ENCODE assay signal across 17 cellular contexts in genomic region chr3:126537730-126538281, GRCh38. TPM values are rescaled to one million over a fixed set of nuclear protein-coding genes. Genes with fewer than 3 reads are reported as not detected.
DNase-seq lines count a peak whose midpoint lies in the region; ATAC-seq, FAIRE-seq and TF ChIP-seq lines count a peak whose summit lies in the region.
"Had no signal": no experiment of that assay in that cellular context is flagged by ENCODE, and none has a peak within 500 bp of the region (broad histone marks: within the 10 kb centered on the region; RNA-seq: fewer than 3 reads in every experiment).

No MANE protein-coding gene starts in this region.

- no TSS peak for BruUV-seq in K562 (replicated peaks; lab: Mats Ljungman, UMichigan)

- no peak overlapping the region; a peak in 1 of 4 replicates for H3K9ac ChIP-seq in K562 (ENCODE audit: insufficient read depth in 1 of 2, low read depth in 2 of 2, low read length in 2 of 2)

- H3K9me3 ChIP-seq in heart right ventricle = no peaks in the 10 kb centered on the region
- no peaks in the 10 kb centered on the region for H3K9me3 ChIP-seq in right atrium auricular region
- H3K9me3 ChIP-seq in K562 (replicated peaks; ENCODE audit: control insufficient read depth, insufficient read depth, low read depth, low read length) = peaks cover 2% of the 10 kb centered on the region
- H3K9me3 ChIP-seq: SJSA1 had no signal

- H3K9me3 Mint-ChIP-seq in activated CD8-positive, alpha-beta T cell treated with anti-CD3 and anti-CD28 coated beads, Interleukin-2, amount 10 ng/mL, durations not matched to agents 7 days and 5 days (ENCODE audit: insufficient read depth) = no peaks in the 10 kb centered on the region
- H3K9me3 Mint-ChIP-seq: activated T-cell treated with anti-CD3 and anti-CD28 coated beads, Interleukin-2, amount 50 U/mL, for 24 hours; stimulated activated naive CD8-positive, alpha-beta T cell treated with anti-CD3 and anti-CD28 coated beads, Interleukin-15, Interleukin-2, amounts not matched to agents 100 ng/mL and 50 ng/mL, for 24 hours had no signal

- WGBS in heart right ventricle, 2 donors = 65 to 71% methylated on average over 10 of the region's 10 CpGs
- 43% methylated on average over 8 of the region's 10 CpGs for WGBS in K562 (ENCODE audit: insufficient coverage, low coverage, missing lambda C conversion rate)

- TF ChIP-seq RAD21 in K562 (CRISPR knock-in tag; conservative IDR thresholded peaks at IDR 0.05 in 1 of 2, IDR thresholded peaks at IDR 0.05 in 1 of 2) = no peak

- ATAC-seq in heart right ventricle (peak in 6 of 8 donors; percentile 38 to 87 (median 62)), K562 (peak; percentile 36), HG02840 (IDR thresholded peaks at IDR 0.05; ENCODE audit: low FRiP score, unreplicated experiment) (no peak)
- no peak for ATAC-seq in activated CD8-positive, alpha-beta T cell treated with anti-CD3 and anti-CD28 coated beads, Interleukin-2, amount 10 ng/mL, durations not matched to agents 7 days and 5 days

- TF ChIP-seq CTCF in heart right ventricle (IDR thresholded peaks at IDR 0.05) (no peak), right atrium auricular region (IDR thresholded peaks at IDR 0.05) (no peak), K562 (IDR thresholded peaks at IDR 0.05 in 2 of 3, conservative IDR thresholded peaks at IDR 0.05 in 1 of 3; ENCODE audit: insufficient read depth in 2 of 3, low read depth in 1 of 3, low read length in 3 of 3) (no peak), GM20000 (IDR thresholded peaks at IDR 0.05; ENCODE audit: extremely low read depth, missing control alignments) (no peak)

- H3K4me3 Mint-ChIP-seq in activated CD8-positive, alpha-beta T cell treated with anti-CD3 and anti-CD28 coated beads, Interleukin-2, amount 10 ng/mL, durations not matched to agents 7 days and 5 days = no peak overlapping the region
- H3K4me3 Mint-ChIP-seq: activated CD4-positive, alpha-beta T cell treated with anti-CD3 and anti-CD28 coated beads, Interleukin-2, amount 10 ng/mL, durations not matched to agents 7 days and 5 days; activated T-cell treated with anti-CD3 and anti-CD28 coated beads, Interleukin-2, amount 50 U/mL, for 24 hours; central memory CD8-positive, alpha-beta T cell; stimulated activated naive CD8-positive, alpha-beta T cell treated with anti-CD3 and anti-CD28 coated beads, Interleukin-15, Interleukin-2, amounts not matched to agents 100 ng/mL and 50 ng/mL, for 24 hours had no signal

- CTCF ChIA-PET in K562 (lab: Yijun Ruan, JAX; ENCODE audit: low intra/inter-chr PET ratio) = no interaction called here
- CTCF ChIA-PET in activated CD8-positive, alpha-beta T cell treated with anti-CD3 and anti-CD28 coated beads, Interleukin-2, amount 10 ng/mL, durations not matched to agents 7 days and 5 days (lab: Charles Lee) = interaction anchor here (1.4 kb wide), 1 partner anchor 15 kb away, joined by 4 read pairs; the partner anchor contains the start of gene CHST13

- H3K9me1 ChIP-seq in K562 (ENCODE audit: control insufficient read depth, insufficient read depth, low read length) = no peaks in the 10 kb centered on the region

- H3K36me3 ChIP-seq in heart right ventricle (no peaks in the 10 kb centered on the region), right atrium auricular region (no peaks in the 10 kb centered on the region), K562 (ENCODE audit: control insufficient read depth, insufficient read depth, low read length) (no peaks in the 10 kb centered on the region)
- H3K36me3 ChIP-seq: SJSA1 had no signal

- H4K20me1 ChIP-seq in K562 (replicated peaks; ENCODE audit: control insufficient read depth, insufficient read depth, low read length) = no peaks in the 10 kb centered on the region

- intact Hi-C loops in heart right ventricle (cut with DNase I) = no loop called here
- intact Hi-C loops in K562 (cut with micrococcal nuclease) = no loop called here

- FAIRE-seq in K562 (lab: Jason Lieb, UNC) = no peak
- FAIRE-seq: D721Med had no signal

- H3K36me3 Mint-ChIP-seq in activated CD8-positive, alpha-beta T cell treated with anti-CD3 and anti-CD28 coated beads, Interleukin-2, amount 10 ng/mL, durations not matched to agents 7 days and 5 days (ENCODE audit: low read depth) = no peaks in the 10 kb centered on the region

- no peak for TF ChIP-seq POLR2A in K562 (conservative IDR thresholded peaks at IDR 0.05)

- POLR2A ChIA-PET in K562 (lab: Yijun Ruan, JAX) = interaction anchor here (0.5 to 0.6 kb wide), 3 partner anchors 9 to 103 kb away, joined by 3 to 4 read pairs (median 3); no protein-coding TSS in a partner anchor
- POLR2A ChIA-PET in activated CD8-positive, alpha-beta T cell treated with anti-CD3 and anti-CD28 coated beads, Interleukin-2, amount 10 ng/mL, durations not matched to agents 7 days and 5 days (lab: Charles Lee) = no interaction called here

- no peak for TF ChIP-seq EP300 in K562 (IDR thresholded peaks at IDR 0.05; ENCODE audit: low read length)

- H3K27ac ChIP-seq in heart right ventricle (no peak overlapping the region), right atrium auricular region (no peak overlapping the region), K562 (ENCODE audit: extremely low read depth, low read depth, low read length) (no peak overlapping the region)
- H3K27ac ChIP-seq: SJSA1 had no signal

- no peak overlapping the region for H3K4me2 ChIP-seq in K562 (ENCODE audit: insufficient read depth, low read length)

- no peak overlapping the region for H3K27ac Mint-ChIP-seq in activated CD8-positive, alpha-beta T cell treated with anti-CD3 and anti-CD28 coated beads, Interleukin-2, amount 10 ng/mL, durations not matched to agents 7 days and 5 days
- H3K27ac Mint-ChIP-seq: activated CD4-positive, alpha-beta T cell treated with anti-CD3 and anti-CD28 coated beads, Interleukin-2, amount 10 ng/mL, durations not matched to agents 7 days and 5 days; activated T-cell treated with anti-CD3 and anti-CD28 coated beads, Interleukin-2, amount 50 U/mL, for 24 hours; stimulated activated naive CD8-positive, alpha-beta T cell treated with anti-CD3 and anti-CD28 coated beads, Interleukin-15, Interleukin-2, amounts not matched to agents 100 ng/mL and 50 ng/mL, for 24 hours had no signal

- H3K4me1 ChIP-seq in heart right ventricle = peaks cover 0 to 16% (median 0%) of the 10 kb centered on the region in 9 donors
- H3K4me1 ChIP-seq in right atrium auricular region = peaks cover 0 to 8% of the 10 kb centered on the region in 2 donors
- peaks cover 14 to 23% of the 10 kb centered on the region in 2 experiments for H3K4me1 ChIP-seq in K562 (replicated peaks in 1 of 2; ENCODE audit: control insufficient read depth in 2 of 2, insufficient read depth in 2 of 2, low read length in 2 of 2)

- no peak overlapping the region for H3K4me3 ChIP-seq in heart right ventricle
- no peak overlapping the region for H3K4me3 ChIP-seq in right atrium auricular region
- no peak overlapping the region for H3K4me3 ChIP-seq in K562
- H3K4me3 ChIP-seq: SJSA1 had no signal

- DNase-seq in heart right ventricle (no peak), right atrium auricular region (ENCODE audit: low spot score) (no peak), K562 (ENCODE audit: extremely low read depth in 1 of 4, low spot score in 3 of 4) (no peak), mesenteric fat pad (ENCODE audit: low spot score) (peak; percentile 69), GM20000 (ENCODE audit: low spot score) (no peak), GDM1 (lab: John Stamatoyannopoulos, UW) (no peak)
- no peak for DNase-seq in activated CD8-positive, alpha-beta T cell treated with anti-CD3 and anti-CD28 coated beads, Interleukin-2, amount 10 ng/mL, durations not matched to agents 7 days and 5 days
- DNase-seq: activated CD4-positive, alpha-beta T cell treated with anti-CD3 and anti-CD28 coated beads, Interleukin-2, amount 10 ng/mL, durations not matched to agents 7 days and 5 days; activated T-cell treated with anti-CD3 and anti-CD28 coated beads, Interleukin-2, amount 50 U/mL, for 24 hours; HCEC 1CT; T-helper 9 cell had no signal

- no peaks in the 10 kb centered on the region for H3K4me1 Mint-ChIP-seq in activated CD8-positive, alpha-beta T cell treated with anti-CD3 and anti-CD28 coated beads, Interleukin-2, amount 10 ng/mL, durations not matched to agents 7 days and 5 days (ENCODE audit: low read depth)
- H3K4me1 Mint-ChIP-seq: central memory CD8-positive, alpha-beta T cell had no signal

- H3K79me2 ChIP-seq in K562 (ENCODE audit: control insufficient read depth, insufficient read depth, low read length) = no peaks in the 10 kb centered on the region

- H3K27me3 Mint-ChIP-seq in activated CD8-positive, alpha-beta T cell treated with anti-CD3 and anti-CD28 coated beads, Interleukin-2, amount 10 ng/mL, durations not matched to agents 7 days and 5 days (ENCODE audit: low read depth) = peaks cover 15% of the 10 kb centered on the region

- in situ Hi-C loops in K562 (cut with MboI) = no loop called here

- H2AFZ ChIP-seq in K562 (ENCODE audit: low read depth, low read length) = no peak overlapping the region

- H3K27me3 ChIP-seq in heart right ventricle (peaks cover 0 to 34% (median 22%) of the 10 kb centered on the region in 7 donors), right atrium auricular region (no peaks in the 10 kb centered on the region), K562 (ENCODE audit: control insufficient read depth in 2 of 2, insufficient read depth in 2 of 2, low read length in 2 of 2) (peaks cover 0 to 6% of the 10 kb centered on the region in 2 experiments; a peak in 1 of 5 replicates)

RNA-seq across cellular contexts. Expression of gene CHST13, which starts 13.9 kb away (rescaled TPM):
- total RNA-seq in heart right ventricle (1 to 10 TPM in 1 of 10 donors, under 1 TPM in 9; 0.15 to 1.2 (median 0.53) TPM), right atrium auricular region (under 1 TPM in 1 of 2 donors, not detected in 1; 0.90 TPM), K562 (2014; rRNA removed) (not detected in 2 replicates), K562 (2014; rRNA removed; fragmentation: Illumina TruSeq; extraction: Trizol) (not detected in 2 replicates), K562 (2015; rRNA removed; fragmentation: Illumina TruSeq; extraction: Trizol) (not detected in 2 replicates), K562 (2021) (not detected in 2 replicates), mesenteric fat pad (2.3 TPM)
- polyA plus RNA-seq in heart right ventricle (under 1 TPM; 0.12 to 0.15 TPM), K562 (2011; rRNA removed) (not detected in 2 replicates), K562 (2014; fragmentation: Illumina TruSeq; extraction: Trizol) (not detected in 2 replicates), K562 (2014; fragmentation: Nextera tagmentation; extraction: Ambion mirVana) (not detected), K562 (2014; rRNA removed) (not detected in 2 replicates)
- total RNA-seq in K562 (2011; cell fraction: chromatin; rRNA removed; ENCODE audit: low replicate concordance) = not detected in 2 replicates
- total RNA-seq in K562 (2011; cell fraction: nucleolus; rRNA removed) = not detected in 2 replicates
- not detected in 2 replicates for total RNA-seq in K562 (2011; cell fraction: nucleoplasm; rRNA removed)
- 0.09 TPM in 1 of 2 replicates, not detected in the other for polyA plus RNA-seq in K562 (2011; cell fraction: cytosol; rRNA removed)
- not detected in 2 replicates for polyA plus RNA-seq in K562 (2011; cell fraction: nucleus; rRNA removed)
- polyA plus RNA-seq in K562 (2012) = 0.04 TPM in 1 of 2 replicates, not detected in the other
- polyA minus RNA-seq in K562 (2011; rRNA and poly(A)+ RNA removed) = not detected in 2 replicates
- polyA minus RNA-seq in K562 (2011; cell fraction: cytosol; rRNA and poly(A)+ RNA removed) = not detected in 2 replicates
- not detected in 2 replicates for polyA minus RNA-seq in K562 (2011; cell fraction: nucleus; rRNA and poly(A)+ RNA removed)
- not detected for total RNA-seq in activated CD8-positive, alpha-beta T cell treated with anti-CD3 and anti-CD28 coated beads, Interleukin-2, amount 10 ng/mL, durations not matched to agents 7 days and 5 days
- total RNA-seq: activated CD4-positive, alpha-beta T cell treated with anti-CD3 and anti-CD28 coated beads, Interleukin-2, amount 10 ng/mL, durations not matched to agents 7 days and 5 days; SJSA1 had no signal

RNA-seq across cellular contexts. Expression of gene UROC1, which starts 20.2 kb away (rescaled TPM):
- not detected for total RNA-seq in heart right ventricle
- polyA plus RNA-seq in heart right ventricle = under 1 TPM in 1 of 2 donors, not detected in 1; 0.01 TPM
- not detected for total RNA-seq in right atrium auricular region
- total RNA-seq in K562 (2011; cell fraction: chromatin; rRNA removed; ENCODE audit: low replicate concordance) = not detected in 2 replicates
- total RNA-seq in K562 (2011; cell fraction: nucleolus; rRNA removed) = not detected in 2 replicates
- total RNA-seq in K562 (2011; cell fraction: nucleoplasm; rRNA removed) = not detected in 2 replicates
- not detected in 2 replicates for total RNA-seq in K562 (2014; rRNA removed)
- not detected in 2 replicates for total RNA-seq in K562 (2014; rRNA removed; fragmentation: Illumina TruSeq; extraction: Trizol)
- not detected in 2 replicates for total RNA-seq in K562 (2015; rRNA removed; fragmentation: Illumina TruSeq; extraction: Trizol)
- total RNA-seq in K562 (2021) = 0.07 TPM in 1 of 2 replicates, not detected in the other
- not detected in 2 replicates for polyA plus RNA-seq in K562 (2011; rRNA removed)
- polyA plus RNA-seq in K562 (2011; cell fraction: cytosol; rRNA removed) = not detected in 2 replicates
- not detected in 2 replicates for polyA plus RNA-seq in K562 (2011; cell fraction: nucleus; rRNA removed)
- polyA plus RNA-seq in K562 (2012) = not detected in 2 replicates
- polyA plus RNA-seq in K562 (2014; fragmentation: Illumina TruSeq; extraction: Trizol) = not detected in 2 replicates
- polyA plus RNA-seq in K562 (2014; fragmentation: Nextera tagmentation; extraction: Ambion mirVana) = not detected
- not detected in 2 replicates for polyA plus RNA-seq in K562 (2014; rRNA removed)
- polyA minus RNA-seq in K562 (2011; rRNA and poly(A)+ RNA removed) = not detected in 2 replicates
- not detected in 2 replicates for polyA minus RNA-seq in K562 (2011; cell fraction: cytosol; rRNA and poly(A)+ RNA removed)
- polyA minus RNA-seq in K562 (2011; cell fraction: nucleus; rRNA and poly(A)+ RNA removed) = not detected in 2 replicates
- not detected for total RNA-seq in mesenteric fat pad
- under 1 TPM in 1 of 2 experiments, not detected in 1; 0.13 TPM for total RNA-seq in activated CD8-positive, alpha-beta T cell treated with anti-CD3 and anti-CD28 coated beads, Interleukin-2, amount 10 ng/mL, durations not matched to agents 7 days and 5 days
- total RNA-seq: activated CD4-positive, alpha-beta T cell treated with anti-CD3 and anti-CD28 coated beads, Interleukin-2, amount 10 ng/mL, durations not matched to agents 7 days and 5 days; omental fat pad; SJSA1 had no signal

RNA-seq across cellular contexts. Expression of gene C3orf22, which starts 20.9 kb away (rescaled TPM):
- under 1 TPM in 1 of 10 donors, not detected in 9; 0.26 TPM for total RNA-seq in heart right ventricle
- polyA plus RNA-seq in heart right ventricle = not detected
- not detected for total RNA-seq in right atrium auricular region
- total RNA-seq in K562 (2011; cell fraction: chromatin; rRNA removed; ENCODE audit: low replicate concordance) = not detected in 2 replicates
- not detected in 2 replicates for total RNA-seq in K562 (2011; cell fraction: nucleolus; rRNA removed)
- total RNA-seq in K562 (2011; cell fraction: nucleoplasm; rRNA removed) = not detected in 2 replicates
- total RNA-seq in K562 (2014; rRNA removed) = not detected in 2 replicates
- total RNA-seq in K562 (2014; rRNA removed; fragmentation: Illumina TruSeq; extraction: Trizol) = not detected in 2 replicates
- not detected in 2 replicates for total RNA-seq in K562 (2015; rRNA removed; fragmentation: Illumina TruSeq; extraction: Trizol)
- not detected in 2 replicates for total RNA-seq in K562 (2021)
- not detected in 2 replicates for polyA plus RNA-seq in K562 (2011; rRNA removed)
- not detected in 2 replicates for polyA plus RNA-seq in K562 (2011; cell fraction: cytosol; rRNA removed)
- polyA plus RNA-seq in K562 (2011; cell fraction: nucleus; rRNA removed) = not detected in 2 replicates
- polyA plus RNA-seq in K562 (2012) = not detected in 2 replicates
- not detected in 2 replicates for polyA plus RNA-seq in K562 (2014; fragmentation: Illumina TruSeq; extraction: Trizol)
- polyA plus RNA-seq in K562 (2014; fragmentation: Nextera tagmentation; extraction: Ambion mirVana) = not detected
- polyA plus RNA-seq in K562 (2014; rRNA removed) = not detected in 2 replicates
- polyA minus RNA-seq in K562 (2011; rRNA and poly(A)+ RNA removed) = not detected in 2 replicates
- not detected in 2 replicates for polyA minus RNA-seq in K562 (2011; cell fraction: cytosol; rRNA and poly(A)+ RNA removed)
- polyA minus RNA-seq in K562 (2011; cell fraction: nucleus; rRNA and poly(A)+ RNA removed) = not detected in 2 replicates
- not detected for total RNA-seq in mesenteric fat pad
- not detected for total RNA-seq in activated CD8-positive, alpha-beta T cell treated with anti-CD3 and anti-CD28 coated beads, Interleukin-2, amount 10 ng/mL, durations not matched to agents 7 days and 5 days
- total RNA-seq: activated CD4-positive, alpha-beta T cell treated with anti-CD3 and anti-CD28 coated beads, Interleukin-2, amount 10 ng/mL, durations not matched to agents 7 days and 5 days; omental fat pad; SJSA1 had no signal

Comparison
In these comparisons a context has a peak if more than half of its experiments do, and no peak if none do; other contexts are left out.
1. ATAC-seq: peak in heart right ventricle (6 of 8) and K562 (single experiment); none in activated CD8-positive, alpha-beta T cell treated with anti-CD3 and anti-CD28 coated beads, Interleukin-2, amount 10 ng/mL, durations not matched to agents 7 days and 5 days (single experiment) and HG02840 (single experiment).